ENCODE assay signal across 10 cellular contexts in genomic region chr12:45284096-45284901, GRCh38.
A peak's percentile ranks its signal among the peaks of the same experiment; 100 is the strongest.
DNase-seq lines count a peak whose midpoint lies in the region; ATAC-seq, FAIRE-seq and TF ChIP-seq lines count a peak whose summit lies in the region.
"Had no signal": no experiment of that assay in that cellular context is flagged by ENCODE, and none has a peak within 500 bp of the region (broad histone marks: within the 10 kb centered on the region; RNA-seq: fewer than 3 reads in every experiment).

No MANE protein-coding gene starts in this region.

- WGBS in trophoblast cell (ENCODE audit: extremely low coverage, insufficient coverage, insufficient read length) = no CpG with 5 or more reads among the region's 8 CpGs

- ATAC-seq in HG02678 (IDR thresholded peaks at IDR 0.05; ENCODE audit: unreplicated experiment) (no peak), GM19395 (IDR thresholded peaks at IDR 0.05; ENCODE audit: unreplicated experiment) (no peak)

- H4K12ac ChIP-seq in trophoblast cell (ENCODE audit: low read depth, low read length) = no peak overlapping the region

- peak overlapping the region; percentile 92 for H2BK120ac ChIP-seq in trophoblast cell (ENCODE audit: insufficient read depth, low read length, poor library complexity)

- H3K4me1 ChIP-seq in endothelial cell of umbilical vein (ENCODE audit: control insufficient read depth, extremely low read depth, insufficient read depth, low read length) (peaks cover 19% of the 10 kb centered on the region), trophoblast cell (ENCODE audit: control insufficient read depth in 1 of 2, insufficient read depth in 2 of 2, low read length in 2 of 2) (peaks cover 22 to 25% of the 10 kb centered on the region in 2 experiments)

- peak overlapping the region; percentile 86 for H4K91ac ChIP-seq in trophoblast cell (ENCODE audit: low read depth, low read length)

- H2AK5ac ChIP-seq in trophoblast cell (ENCODE audit: low read length) = no peak overlapping the region

- POLR2A ChIA-PET in endothelial cell of umbilical vein (lab: Charles Lee) = no interaction called here

- no peak overlapping the region for H3K18ac ChIP-seq in trophoblast cell (ENCODE audit: low read length)

- H4K20me1 ChIP-seq in endothelial cell of umbilical vein (replicated peaks; ENCODE audit: control insufficient read depth, extremely low read depth, insufficient read depth, low read length) = no peaks in the 10 kb centered on the region

- peak overlapping the region; percentile 80 for H2BK12ac ChIP-seq in trophoblast cell (ENCODE audit: low read length)

- peak overlapping the region; percentile 66 for H4K8ac ChIP-seq in trophoblast cell (ENCODE audit: low read depth, low read length)

- intact Hi-C loops in endothelial cell of umbilical vein (cut with micrococcal nuclease) = no loop called here
- intact Hi-C loops in posterior cingulate gyrus (cut with DNase I) = no loop called here

- peak overlapping the region; percentile 69 for H3K14ac ChIP-seq in trophoblast cell (ENCODE audit: low read length)

- H3K79me2 ChIP-seq in endothelial cell of umbilical vein (ENCODE audit: control insufficient read depth, insufficient read depth, low read length) (peaks cover 16% of the 10 kb centered on the region), trophoblast cell (ENCODE audit: control insufficient read depth, insufficient read depth, low read length, poor library complexity) (peaks cover 9% of the 10 kb centered on the region)

- H3K4me3 ChIP-seq in endothelial cell of umbilical vein (replicated peaks in 1 of 3; ENCODE audit: insufficient read depth in 1 of 3, low read depth in 1 of 3, low read length in 3 of 3) = no peak overlapping the region
- H3K4me3 ChIP-seq in trophoblast cell (ENCODE audit: low read depth, low read length) = no peak overlapping the region

- H3K27me3 ChIP-seq in endothelial cell of umbilical vein (ENCODE audit: control insufficient read depth in 2 of 2, insufficient read depth in 2 of 2, low read length in 2 of 2) (no peaks in the 10 kb centered on the region), trophoblast cell (ENCODE audit: insufficient read depth, low read length) (no peaks in the 10 kb centered on the region)

- no peak for TF ChIP-seq POLR2A in endothelial cell of umbilical vein (IDR thresholded peaks at IDR 0.05; ENCODE audit: low read depth, low read length)

- no peaks in the 10 kb centered on the region for H3K9me1 ChIP-seq in endothelial cell of umbilical vein (replicated peaks; ENCODE audit: control insufficient read depth, extremely low read depth, insufficient read depth, low read length)

- dilution Hi-C loops in endothelial cell of umbilical vein (cut with MboI; ENCODE audit: extremely low pct_ligation_motif_present, low sequenced_read_pairs) = no loop called here

- H3K27ac ChIP-seq in endothelial cell of umbilical vein (ENCODE audit: insufficient read depth, low read depth, low read length) = peak overlapping the region; percentile 51
- peak overlapping the region; percentile 98 for H3K27ac ChIP-seq in trophoblast cell (ENCODE audit: low read depth, low read length)

- peak in 1 of 2 donors; percentile 10 for TF ChIP-seq CTCF in endothelial cell of umbilical vein (IDR thresholded peaks at IDR 0.05; ENCODE audit: extremely low read depth in 1 of 2, insufficient read depth in 1 of 2, low read depth in 1 of 2, low read length in 2 of 2)

- no peak overlapping the region for H2AFZ ChIP-seq in endothelial cell of umbilical vein (ENCODE audit: low read depth, low read length)
- H2AFZ ChIP-seq in trophoblast cell (ENCODE audit: insufficient read depth, low read length, poor library complexity) = no peak overlapping the region

- H3K4ac ChIP-seq in trophoblast cell (ENCODE audit: low read depth, low read length) = no peak overlapping the region

- H2BK5ac ChIP-seq in trophoblast cell (ENCODE audit: low read depth, low read length, poor library complexity) = peak overlapping the region; percentile 95

- CTCF ChIA-PET in endothelial cell of umbilical vein (lab: Charles Lee) = interaction anchor here (1.0 to 1.5 kb wide), 6 partner anchors 13 to 104 kb away, joined by 3 to 4 read pairs (median 3); no protein-coding TSS in a partner anchor

- no peak overlapping the region for H3K23ac ChIP-seq in trophoblast cell (ENCODE audit: low read length)

- no peaks in the 10 kb centered on the region for H3K36me3 ChIP-seq in endothelial cell of umbilical vein (ENCODE audit: control insufficient read depth in 2 of 2, extremely low read depth in 1 of 2, insufficient read depth in 2 of 2, low read length in 2 of 2)
- no peaks in the 10 kb centered on the region for H3K36me3 ChIP-seq in trophoblast cell (ENCODE audit: control insufficient read depth in 1 of 2, insufficient read depth in 2 of 2, low read length in 2 of 2)

- H3K9me3 ChIP-seq in endothelial cell of umbilical vein (replicated peaks; ENCODE audit: control insufficient read depth, insufficient read depth, low read length) (no peaks in the 10 kb centered on the region), trophoblast cell (ENCODE audit: insufficient read depth, low read depth, low read length) (no peaks in the 10 kb centered on the region)

- peak; percentile 64 for FAIRE-seq in endothelial cell of umbilical vein (lab: Jason Lieb, UNC)

- peaks cover 13% of the 10 kb centered on the region for H3K79me1 ChIP-seq in trophoblast cell (ENCODE audit: low read length)

- H3K9ac ChIP-seq in endothelial cell of umbilical vein (replicated peaks; ENCODE audit: extremely low read depth, insufficient read depth, low read length) = peak overlapping the region; percentile 8
- no peak overlapping the region for H3K9ac ChIP-seq in trophoblast cell (ENCODE audit: low read length)

- DNase-seq in GM03348 (ENCODE audit: low spot score) = peak; percentile 68
- DNase-seq in NCI-H82 (lab: John Stamatoyannopoulos, UW) = peak; percentile 95
- DNase-seq in endothelial cell of umbilical vein (ENCODE audit: low read depth, low spot score) = peak; percentile 48
- DNase-seq in trophoblast cell = peak; percentile 70 to 89
- no peak for DNase-seq in posterior cingulate gyrus
- DNase-seq in hippocampal formation (lab: John Stamatoyannopoulos, UW) = no peak
- DNase-seq: cerebellar nuclear complex, midbrain had no signal

- BruUV-seq in endothelial cell of umbilical vein (replicated peaks; lab: Mats Ljungman, UMichigan) = no TSS peak

- H3K4me2 ChIP-seq in endothelial cell of umbilical vein (ENCODE audit: insufficient read depth, low read length) = no peak overlapping the region
- peak overlapping the region; percentile 36 for H3K4me2 ChIP-seq in trophoblast cell (ENCODE audit: low read length)

TF ChIP-seq in endothelial cell of umbilical vein, 7 proteins besides CTCF, POLR2A, EP300 and RAD21:
- TF ChIP-seq GATA2 (IDR thresholded peaks at IDR 0.05; ENCODE audit: insufficient read depth, insufficient read length, low read depth, low read length) = no peak
- TF ChIP-seq, protein P1, sequence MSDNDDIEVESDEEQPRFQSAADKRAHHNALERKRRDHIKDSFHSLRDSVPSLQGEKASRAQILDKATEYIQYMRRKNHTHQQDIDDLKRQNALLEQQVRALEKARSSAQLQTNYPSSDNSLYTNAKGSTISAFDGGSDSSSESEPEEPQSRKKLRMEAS (IDR thresholded peaks at IDR 0.05; ENCODE audit: insufficient read depth, insufficient read length) = no peak
- no peak for TF ChIP-seq MYC (IDR thresholded peaks at IDR 0.05; ENCODE audit: low read depth, low read length)
- no peak for TF ChIP-seq FOS (IDR thresholded peaks at IDR 0.05; ENCODE audit: borderline replicate concordance, insufficient read depth, low read length)
- no peak for TF ChIP-seq POLR2AphosphoS5 (IDR thresholded peaks at IDR 0.05; ENCODE audit: insufficient read depth, low read depth, low read length)
- no peak for TF ChIP-seq JUN (IDR thresholded peaks at IDR 0.05; ENCODE audit: borderline replicate concordance, insufficient read depth, insufficient read length, low read depth)
- no peak for TF ChIP-seq EZH2 (IDR thresholded peaks at IDR 0.05; ENCODE audit: borderline replicate concordance, low read depth, low read length, severe bottlenecking)

Comparison
In these comparisons a context has a peak if more than half of its experiments do, and no peak if none do; other contexts are left out.
1. DNase-seq: peak in GM03348 (single experiment), NCI-H82 (single experiment), endothelial cell of umbilical vein (single experiment) and trophoblast cell (2 of 2); none in posterior cingulate gyrus (0 of 10) and hippocampal formation (0 of 2).